ENCODE assay signal across 8 cellular contexts in genomic region chr1:230641900-230642262, GRCh38. TPM values are rescaled to one million over a fixed set of nuclear protein-coding genes. Genes with fewer than 3 reads are reported as not detected.
A peak's percentile ranks its signal among the peaks of the same experiment; 100 is the strongest.
DNase-seq lines count a peak whose midpoint lies in the region; ATAC-seq, FAIRE-seq and TF ChIP-seq lines count a peak whose summit lies in the region.

No MANE protein-coding gene starts in this region.

- peak overlapping the region; percentile 91 for H3K4me3 ChIP-seq in HUES48 (ENCODE audit: low read depth, low read length)
- peak overlapping the region in 1 of 2 donors; percentile 81 for H3K4me3 ChIP-seq in small intestine (ENCODE audit: low read depth in 1 of 2, low read length in 2 of 2)

- H3K9me3 ChIP-seq in HUES48 (ENCODE audit: control insufficient read depth, insufficient read depth, low read length): no peaks in the 10 kb centered on the region
- no peaks in the 10 kb centered on the region for H3K9me3 ChIP-seq in small intestine (ENCODE audit: control insufficient read depth, low read depth)

- H3K9ac ChIP-seq in HUES48 (ENCODE audit: low read depth, low read length): peak overlapping the region; percentile 23; the same call in 1 of the 2 replicates

- peaks cover 2% of the 10 kb centered on the region for H3K36me3 Mint-ChIP-seq in nephron progenitor cell (ENCODE audit: low read depth)

- no peak for FAIRE-seq in D721Med (lab: Jason Lieb, UNC)
- no peak for FAIRE-seq in small intestine (lab: Jason Lieb, UNC)

- H3K4me3 Mint-ChIP-seq in nephron progenitor cell: peak overlapping the region; percentile 88

- peaks cover 38% of the 10 kb centered on the region for H3K27me3 Mint-ChIP-seq in nephron progenitor cell (ENCODE audit: low read depth, poor library complexity)

- peaks cover 41% of the 10 kb centered on the region for H3K4me1 Mint-ChIP-seq in nephron progenitor cell

- H3K4me1 ChIP-seq in HUES48 (ENCODE audit: control insufficient read depth, insufficient read depth, low read length) (peaks cover 16% of the 10 kb centered on the region), small intestine (ENCODE audit: control insufficient read depth in 2 of 2, insufficient read depth in 1 of 2, low read depth in 1 of 2, low read length in 1 of 2) (no peaks in the 10 kb centered on the region)

- peak overlapping the region; percentile 24 for H3K27ac Mint-ChIP-seq in nephron progenitor cell

- no peaks in the 10 kb centered on the region for H3K27me3 ChIP-seq in HUES48 (ENCODE audit: control insufficient read depth, insufficient read depth, low read length)
- no peaks in the 10 kb centered on the region for H3K27me3 ChIP-seq in small intestine (ENCODE audit: control insufficient read depth in 2 of 2, insufficient read depth in 2 of 2, low read length in 2 of 2)

- no peak for DNase-seq in nephron progenitor cell
- DNase-seq in D721Med (ENCODE audit: insufficient read length, low spot score): no peak
- DNase-seq in small intestine: no peak
- no peak for DNase-seq in NCI-H1092 treated with DMSO at 0.1 percent for 48 hours (lab: John Stamatoyannopoulos, UW)

- TF ChIP-seq CTCF in nephron progenitor cell (IDR thresholded peaks at IDR 0.05) (no peak), D721Med (IDR thresholded peaks at IDR 0.05; ENCODE audit: insufficient read depth, missing control alignments) (no peak)

- no peaks in the 10 kb centered on the region for H3K9me3 Mint-ChIP-seq in nephron progenitor cell

- ATAC-seq in GM18508 (IDR thresholded peaks at IDR 0.05; ENCODE audit: insufficient read depth, unreplicated experiment): peak; percentile 5
- ATAC-seq in GM21723 (IDR thresholded peaks at IDR 0.05; ENCODE audit: unreplicated experiment): no peak

- H3K27ac ChIP-seq in HUES48 (ENCODE audit: low read depth, low read length) (peak overlapping the region; percentile 11), cingulate gyrus (ENCODE audit: low read depth, low read length) (peak overlapping the region; percentile 48), small intestine (ENCODE audit: low read depth in 1 of 2, low read length in 1 of 2) (no peak overlapping the region)

- 13 to 32% (median 30%) methylated on average over 18 of the region's 18 CpGs for WGBS in small intestine, 3 donors

- no peaks in the 10 kb centered on the region for H3K36me3 ChIP-seq in HUES48 (ENCODE audit: control insufficient read depth, insufficient read depth, low read length)
- no peaks in the 10 kb centered on the region for H3K36me3 ChIP-seq in small intestine (ENCODE audit: control insufficient read depth in 2 of 2, insufficient read depth in 2 of 2, low read length in 2 of 2)

RNA-seq across cellular contexts. Expression of gene COG2, which starts 0.4 kb away (rescaled TPM):
- polyA plus RNA-seq in small intestine: 10 to 100 TPM; 16.2 to 17.4 (median 17.1) TPM

Comparison
In these comparisons a context has a peak if more than half of its experiments do, and no peak if none do; other contexts are left out.
1. H3K27ac ChIP-seq: peak in HUES48 (single experiment) and cingulate gyrus (single experiment); none in small intestine (0 of 2).